Comparison of ENCODE assay signal across 8 cellular contexts in genomic region chr1:112849425-112849966, GRCh38.
A peak's percentile ranks its signal among the peaks of the same experiment; 100 is the strongest.
DNase-seq lines count a peak whose midpoint lies in the region; ATAC-seq and TF ChIP-seq lines count a peak whose summit lies in the region.

No MANE protein-coding gene starts in this region.

- H4K20me1 ChIP-seq in MM.1S (ENCODE audit: insufficient read depth, low read length), result no peaks in the 10 kb centered on the region

- H3K9me3 ChIP-seq in Caco-2 (no peaks in the 10 kb centered on the region), MM.1S (replicated peaks; ENCODE audit: insufficient read depth, low read length) (no peaks in the 10 kb centered on the region)

- H3K4me2 ChIP-seq in MM.1S (ENCODE audit: low read depth, low read length), result no peak overlapping the region

- DNase-seq in Caco-2 (peak; percentile 77 to 79), NCI-H1930 (lab: John Stamatoyannopoulos, UW) (peak; percentile 49 to 59), caudate nucleus (lab: John Stamatoyannopoulos, UW) (peak in 25 of 61 donors; percentile 2 to 42 (median 23)), kidney epithelial cell (ENCODE audit: low read depth) (no peak), MM.1S (no peak)
- DNase-seq in stimulated activated naive CD8-positive, alpha-beta T cell treated with anti-CD3 and anti-CD28 coated beads, Interleukin-15, Interleukin-2, amounts not matched to agents 100 U/mL and 50 U/mL, for 24 hours, result peak; percentile 7

- H3K27ac Mint-ChIP-seq in Caco-2 (ENCODE audit: unreplicated experiment), result peak overlapping the region; percentile 99

- H3K79me2 ChIP-seq in MM.1S (ENCODE audit: low read length), result no peaks in the 10 kb centered on the region

- H3K27ac ChIP-seq in caudate nucleus (ENCODE audit: low read depth, low read length) (peak overlapping the region; percentile 26), MM.1S (ENCODE audit: low read length) (no peak overlapping the region)

- peaks cover 24% of the 10 kb centered on the region for H3K36me3 Mint-ChIP-seq in Caco-2 (ENCODE audit: insufficient read depth, unreplicated experiment)

- ATAC-seq in stimulated activated naive CD8-positive, alpha-beta T cell treated with anti-CD3 and anti-CD28 coated beads, Interleukin-15, Interleukin-2, amounts not matched to agents 100 U/mL and 50 U/mL, for 24 hours, result no peak
- ATAC-seq in HG02798 (IDR thresholded peaks at IDR 0.05; ENCODE audit: poor library complexity, unreplicated experiment) (no peak), HG03469 (IDR thresholded peaks at IDR 0.05; ENCODE audit: unreplicated experiment) (no peak)

- H3K4me3 Mint-ChIP-seq in Caco-2 (ENCODE audit: unreplicated experiment), result peak overlapping the region; percentile 78

- H3F3A ChIP-seq in MM.1S (ENCODE audit: insufficient read depth, low read length), result no peaks in the 10 kb centered on the region

- H3K9me2 ChIP-seq in MM.1S (replicated peaks; ENCODE audit: insufficient read depth, low read length), result no peaks in the 10 kb centered on the region

- H3K27me3 ChIP-seq in Caco-2 (replicated peaks; ENCODE audit: control insufficient read depth, insufficient read depth, low read length) (no peaks in the 10 kb centered on the region), kidney epithelial cell (ENCODE audit: control insufficient read depth, insufficient read depth, low read length) (no peaks in the 10 kb centered on the region), MM.1S (replicated peaks; ENCODE audit: insufficient read depth, low read length) (no peaks in the 10 kb centered on the region)

- H3K4me1 ChIP-seq in Caco-2 (peaks cover 25% of the 10 kb centered on the region), MM.1S (ENCODE audit: low read length) (no peaks in the 10 kb centered on the region)

- no peaks in the 10 kb centered on the region for H3K9me3 Mint-ChIP-seq in Caco-2 (ENCODE audit: unreplicated experiment)

- no peak overlapping the region for H2AFZ ChIP-seq in MM.1S (ENCODE audit: low read length)

- no peaks in the 10 kb centered on the region for H3K36me3 ChIP-seq in Caco-2 (ENCODE audit: control insufficient read depth, insufficient read depth, low read length)
- no peaks in the 10 kb centered on the region for H3K36me3 ChIP-seq in kidney epithelial cell (ENCODE audit: control insufficient read depth, insufficient read depth, low read length)
- no peaks in the 10 kb centered on the region for H3K36me3 ChIP-seq in MM.1S (replicated peaks; ENCODE audit: insufficient read depth, low read length)

- no TSS peak for BruUV-seq in Caco-2 (replicated peaks; lab: Mats Ljungman, UMichigan)

- intact Hi-C loops in Caco-2 (cut with micrococcal nuclease; ENCODE audit: unreplicated experiment), result no loop called here

- H3K27me3 Mint-ChIP-seq in Caco-2 (ENCODE audit: insufficient read depth, unreplicated experiment), result no peaks in the 10 kb centered on the region

- H3K4me1 Mint-ChIP-seq in Caco-2 (ENCODE audit: low read depth, unreplicated experiment), result peaks cover 7% of the 10 kb centered on the region

- CTCF ChIA-PET in Caco-2 (lab: Charles Lee), result interaction anchor here (0.5 to 1.3 kb wide), 3 partner anchors 134 to 223 kb away, joined by 5 to 9 read pairs (median 6); partner anchors contain the start of genes LRIG2 and PPM1J

- no peak overlapping the region for H3K9ac ChIP-seq in MM.1S (ENCODE audit: low read length)

- POLR2A ChIA-PET in Caco-2 (lab: Charles Lee), result interaction anchor here (0.6 to 1.2 kb wide), 7 partner anchors 16 to 1388 kb away, joined by 3 to 7 read pairs (median 4); partner anchors contain the start of gene LRIG2

- TF ChIP-seq CTCF in Caco-2 (IDR thresholded peaks at IDR 0.05; ENCODE audit: insufficient read depth in 1 of 2, low read depth in 1 of 2, low read length in 1 of 2, severe bottlenecking in 1 of 2, unreplicated experiment in 1 of 2) (no peak), kidney epithelial cell (IDR thresholded peaks at IDR 0.05; ENCODE audit: insufficient read depth, low read length, poor library complexity, severe bottlenecking) (no peak), MM.1S (IDR thresholded peaks at IDR 0.05; ENCODE audit: low read length) (no peak)

- H3K4me3 ChIP-seq in Caco-2 (ENCODE audit: low read depth, low read length) (peak overlapping the region; percentile 81), kidney epithelial cell (ENCODE audit: low read depth, low read length) (peak overlapping the region; percentile 53), MM.1S (ENCODE audit: low read length) (no peak overlapping the region)

Comparison
In these comparisons a context has a peak if more than half of its experiments do, and no peak if none do; other contexts are left out.
1. DNase-seq: peak in Caco-2 (2 of 2), NCI-H1930 (2 of 2) and stimulated activated naive CD8-positive, alpha-beta T cell treated with anti-CD3 and anti-CD28 coated beads, Interleukin-15, Interleukin-2, amounts not matched to agents 100 U/mL and 50 U/mL, for 24 hours (single experiment); none in kidney epithelial cell (single experiment) and MM.1S (single experiment).